Comparison of ENCODE assay signal across 7 cellular contexts in genomic region chr17:82153745-82154375, GRCh38. TPM values are rescaled to one million over a fixed set of nuclear protein-coding genes. Genes with fewer than 3 reads are reported as not detected.
DNase-seq lines count a peak whose midpoint lies in the region; TF ChIP-seq lines count a peak whose summit lies in the region.

No MANE protein-coding gene starts in this region.

- H3K36me3 ChIP-seq in Loucy (ENCODE audit: insufficient read depth, low read length), result peaks cover 42% of the 10 kb centered on the region; the same call in 1 of the 2 replicates

- intact Hi-C loops in cardiac septum (cut with DNase I), result loop anchor here (1.0 to 5.0 kb wide), 2 partner anchors 124 to 197 kb away; no protein-coding TSS in a partner anchor

- TF ChIP-seq CTCF in GM12874 (IDR thresholded peaks at IDR 0.05; ENCODE audit: insufficient read depth, low read depth, low read length), result peak; percentile 91
- peak; percentile 90 for TF ChIP-seq CTCF in Loucy (conservative IDR thresholded peaks at IDR 0.05; ENCODE audit: low read length)

- H3K4me1 Mint-ChIP-seq in activated naive CD8-positive, alpha-beta T cell (ENCODE audit: low read depth), result peaks cover 9% of the 10 kb centered on the region

- DNase-seq in SKM-1 treated with dmso at 0.1 percent for 144 hours (lab: John Stamatoyannopoulos, UW; ENCODE audit: unreplicated experiment) (peak; percentile 70), cardiac septum (ENCODE audit: low spot score) (peak; percentile 91), putamen (ENCODE audit: low spot score) (peak; percentile 41), amniotic stem cell (lab: John Stamatoyannopoulos, UW) (no peak)

- no peak overlapping the region for H2AFZ ChIP-seq in Loucy (ENCODE audit: low read length)

- peaks cover 5% of the 10 kb centered on the region for H4K20me1 ChIP-seq in Loucy (ENCODE audit: insufficient read depth, low read length, poor library complexity, severe bottlenecking)

- H3K27me3 Mint-ChIP-seq in activated naive CD8-positive, alpha-beta T cell, result no peaks in the 10 kb centered on the region

- no peak overlapping the region for H3K9ac ChIP-seq in Loucy (ENCODE audit: low read depth, low read length, poor library complexity, severe bottlenecking)

- no peaks in the 10 kb centered on the region for H3K27me3 ChIP-seq in Loucy (ENCODE audit: insufficient read depth, low read length, poor library complexity, severe bottlenecking)

- no peaks in the 10 kb centered on the region for H3K9me2 ChIP-seq in Loucy (replicated peaks; ENCODE audit: low read depth, low read length)

- H3K9me3 Mint-ChIP-seq in activated naive CD8-positive, alpha-beta T cell (ENCODE audit: low read depth), result no peaks in the 10 kb centered on the region

- peaks cover 2% of the 10 kb centered on the region for H3K36me3 Mint-ChIP-seq in activated naive CD8-positive, alpha-beta T cell

- no peak overlapping the region for H3K4me3 ChIP-seq in Loucy (ENCODE audit: low read length, poor library complexity, severe bottlenecking)

- H3K79me2 ChIP-seq in Loucy (ENCODE audit: insufficient read depth, low read length), result peaks cover 8% of the 10 kb centered on the region; the same call in 1 of the 2 replicates

- no peak overlapping the region for H3K4me3 Mint-ChIP-seq in activated naive CD8-positive, alpha-beta T cell

- no peak overlapping the region for H3K4me2 ChIP-seq in Loucy (ENCODE audit: low read depth, low read length, poor library complexity, severe bottlenecking)

- peak overlapping the region; percentile 28 for H3K27ac Mint-ChIP-seq in activated naive CD8-positive, alpha-beta T cell

- H3K4me1 ChIP-seq in Loucy (ENCODE audit: insufficient read depth, low read length, poor library complexity, severe bottlenecking), result no peaks in the 10 kb centered on the region

- no peaks in the 10 kb centered on the region for H3K9me3 ChIP-seq in Loucy (ENCODE audit: insufficient read depth, low read depth, low read length)

- H3F3A ChIP-seq in Loucy (ENCODE audit: low read depth), result 0 out of 2 replicates have a peak, but pooled peaks cover 4% of the 10 kb centered on the region

RNA-seq across cellular contexts. Expression of gene FASN, which starts 55.8 kb away (rescaled TPM):
- total RNA-seq in cardiac septum, result 22.9 TPM

RNA-seq across cellular contexts. Expression of gene CCDC57, which starts 58.8 kb away (rescaled TPM):
- total RNA-seq in cardiac septum, result 10.6 TPM
